ENCODE assay signal across 17 cellular contexts in genomic region chr5:145510769-145511168, GRCh38.
DNase-seq lines count a peak whose midpoint lies in the region; ATAC-seq, FAIRE-seq and TF ChIP-seq lines count a peak whose summit lies in the region.
"Had no signal": no experiment of that assay in that cellular context is flagged by ENCODE, and none has a peak within 500 bp of the region (broad histone marks: within the 10 kb centered on the region; RNA-seq: fewer than 3 reads in every experiment).

No MANE protein-coding gene starts in this region.

- H2BK20ac ChIP-seq in H9 (ENCODE audit: low read depth, low read length, poor library complexity, severe bottlenecking), result no peak overlapping the region

- no peak overlapping the region for H3K27ac Mint-ChIP-seq in naive thymus-derived CD4-positive, alpha-beta T cell
- H3K27ac Mint-ChIP-seq in H9, result no peak overlapping the region
- H3K27ac Mint-ChIP-seq: CD4-positive, CD25-positive, alpha-beta regulatory T cell; GM23338 had no signal

- H3K4me3 ChIP-seq in AG10803 (ENCODE audit: low read length) (no peak overlapping the region), GM23248 (no peak overlapping the region), keratinocyte (ENCODE audit: control insufficient read depth in 2 of 3, extremely low read depth in 1 of 3, insufficient read depth in 2 of 3, low read depth in 1 of 3, low read length in 3 of 3) (no peak overlapping the region)
- no peak overlapping the region for H3K4me3 ChIP-seq in naive thymus-derived CD4-positive, alpha-beta T cell (ENCODE audit: low read length)
- H3K4me3 ChIP-seq: BLaER1 treated with 17β-estradiol and CSF1 and Interleukin-3, amounts not matched to agents 10 nM and 100 nM; GM12878; GM23338; K562 had no signal

- H3K9me1 ChIP-seq in keratinocyte (ENCODE audit: control insufficient read depth, extremely low read depth, insufficient read depth, low read length), result no peaks in the 10 kb centered on the region

- peaks cover 0 to 7% (median 0%) of the 10 kb centered on the region in 5 donors for H3K36me3 Mint-ChIP-seq in naive thymus-derived CD4-positive, alpha-beta T cell
- H3K36me3 Mint-ChIP-seq in H9 (ENCODE audit: insufficient read depth in 1 of 3, low read depth in 3 of 3), result no peaks in the 10 kb centered on the region; a peak in 1 of 7 replicates
- H3K36me3 Mint-ChIP-seq: CD4-positive, CD25-positive, alpha-beta regulatory T cell had no signal

- ATAC-seq in SK-N-SH treated with all-trans-retinoic acid at 6 μM for 48 hours, result peak; percentile 82
- ATAC-seq in naive thymus-derived CD4-positive, alpha-beta T cell, result no peak
- ATAC-seq: GM12878, GM23338, K562 had no signal

- H4K8ac ChIP-seq in H9 (replicated peaks; ENCODE audit: insufficient read length, low read depth, low read length), result no peak overlapping the region

- peaks cover 19% of the 10 kb centered on the region for H3K4me1 ChIP-seq in GM23248 (ENCODE audit: insufficient read depth)
- no peaks in the 10 kb centered on the region for H3K4me1 ChIP-seq in keratinocyte (ENCODE audit: control insufficient read depth, extremely low read depth, insufficient read depth, low read length)
- H3K4me1 ChIP-seq in naive thymus-derived CD4-positive, alpha-beta T cell (ENCODE audit: control insufficient read depth in 2 of 2, insufficient read depth in 2 of 2, low read length in 2 of 2), result no peaks in the 10 kb centered on the region
- no peaks in the 10 kb centered on the region for H3K4me1 ChIP-seq in H9 (ENCODE audit: insufficient read depth, low read length)

- H3K4me2 ChIP-seq in GM23248 (ENCODE audit: unreplicated experiment), result no peak overlapping the region
- H3K4me2 ChIP-seq in keratinocyte (ENCODE audit: control insufficient read depth, extremely low read depth, insufficient read depth, low read depth, low read length), result no peak overlapping the region
- no peak overlapping the region for H3K4me2 ChIP-seq in H9 (ENCODE audit: insufficient read depth, insufficient read length, low read length)
- H3K4me2 ChIP-seq: GM23338 had no signal

- H3K9me3 ChIP-seq in GM23248 (ENCODE audit: low read depth) (no peaks in the 10 kb centered on the region), keratinocyte (ENCODE audit: control insufficient read depth, low read depth, low read length) (no peaks in the 10 kb centered on the region), H9 (ENCODE audit: control insufficient read depth, low read depth, low read length) (no peaks in the 10 kb centered on the region)
- no peaks in the 10 kb centered on the region for H3K9me3 ChIP-seq in naive thymus-derived CD4-positive, alpha-beta T cell (ENCODE audit: control insufficient read depth in 2 of 3, low read length in 3 of 3)
- H3K9me3 ChIP-seq: BLaER1 treated with 17β-estradiol and CSF1 and Interleukin-3, amounts not matched to agents 10 nM and 100 nM had no signal

- H3K27me3 ChIP-seq in GM23248 (replicated peaks; ENCODE audit: insufficient read depth) (no peaks in the 10 kb centered on the region), keratinocyte (ENCODE audit: control insufficient read depth, extremely low read depth, insufficient read depth, low read length) (no peaks in the 10 kb centered on the region), H9 (ENCODE audit: insufficient read depth, low read length) (no peaks in the 10 kb centered on the region)
- H3K27me3 ChIP-seq in naive thymus-derived CD4-positive, alpha-beta T cell (ENCODE audit: control insufficient read depth in 2 of 2, insufficient read depth in 2 of 2, low read length in 2 of 2), result no peaks in the 10 kb centered on the region
- H3K27me3 ChIP-seq: BLaER1 treated with 17β-estradiol and CSF1 and Interleukin-3, amounts not matched to agents 10 nM and 100 nM had no signal

- no peak overlapping the region for H4K5ac ChIP-seq in H9 (ENCODE audit: insufficient read length, low read depth, low read length)

- H2AFZ ChIP-seq in GM23248 (peak overlapping the region; percentile 16; the same call in 1 of the 2 replicates), keratinocyte (ENCODE audit: control insufficient read depth, low read length) (no peak overlapping the region), H9 (ENCODE audit: low read length) (no peak overlapping the region)
- H2AFZ ChIP-seq: GM23338 had no signal

- H4K20me1 ChIP-seq in GM23248 (ENCODE audit: insufficient read depth), result no peaks in the 10 kb centered on the region
- H4K20me1 ChIP-seq in keratinocyte (ENCODE audit: control insufficient read depth, extremely low read depth, insufficient read depth, low read length), result no peaks in the 10 kb centered on the region
- no peaks in the 10 kb centered on the region for H4K20me1 ChIP-seq in H9 (ENCODE audit: control insufficient read depth, insufficient read depth, insufficient read length)
- H4K20me1 ChIP-seq: BLaER1 treated with 17β-estradiol and CSF1 and Interleukin-3, amounts not matched to agents 10 nM and 100 nM had no signal

- POLR2A ChIA-PET in naive thymus-derived CD4-positive, alpha-beta T cell (lab: Charles Lee), result no interaction called here

- dilution Hi-C loops in keratinocyte (cut with MboI; ENCODE audit: extremely low pct_ligation_motif_present, low sequenced_read_pairs), result no loop called here

- no peaks in the 10 kb centered on the region for H3K79me1 ChIP-seq in H9 (ENCODE audit: insufficient read depth, low read depth, low read length, poor library complexity, severe bottlenecking)

- no peak overlapping the region for H2BK120ac ChIP-seq in H9 (ENCODE audit: low read depth, low read length, poor library complexity, severe bottlenecking)

- no peaks in the 10 kb centered on the region for H3K79me2 ChIP-seq in GM23248 (ENCODE audit: insufficient read depth)
- H3K79me2 ChIP-seq in keratinocyte (ENCODE audit: control insufficient read depth, insufficient read depth, low read length), result no peaks in the 10 kb centered on the region
- no peaks in the 10 kb centered on the region for H3K79me2 ChIP-seq in H9 (ENCODE audit: insufficient read depth, low read length)

- H2BK15ac ChIP-seq in H9 (ENCODE audit: low read depth, low read length), result no peak overlapping the region

- H3K23me2 ChIP-seq in H9 (ENCODE audit: insufficient read length, low read depth, low read length, poor library complexity, severe bottlenecking), result no peaks in the 10 kb centered on the region

- DNase-seq in AG10803 (ENCODE audit: low read depth) (peak; percentile 40), GM23248 (no peak), keratinocyte (ENCODE audit: low read depth, low spot score) (no peak), NCI-H146 treated with DMSO at 0.1 percent for 48 hours (lab: John Stamatoyannopoulos, UW; ENCODE audit: unreplicated experiment) (no peak), H9 (no peak)
- DNase-seq in naive thymus-derived CD4-positive, alpha-beta T cell, result no peak
- DNase-seq in stimulated activated CD4-positive, alpha-beta T cell treated with anti-CD3 and anti-CD28 coated beads, Interleukin-15, amount 100 ng/mL, for 24 hours, result no peak
- DNase-seq: 8988T; CD4-positive, CD25-positive, alpha-beta regulatory T cell; H7 had no signal

- in situ Hi-C loops in GM23248 (cut with MboI), result no loop called here

- no peak overlapping the region for H3K4ac ChIP-seq in H9 (ENCODE audit: low read depth, low read length)

- H2BK12ac ChIP-seq in H9 (ENCODE audit: insufficient read length, low read depth, low read length), result no peak overlapping the region

- peaks cover 15% of the 10 kb centered on the region for H3F3A ChIP-seq in GM23248 (ENCODE audit: insufficient read depth)

- H4K91ac ChIP-seq in H9 (ENCODE audit: insufficient read length, low read depth, low read length), result no peak overlapping the region

- intact Hi-C loops in naive thymus-derived CD4-positive, alpha-beta T cell (cut with micrococcal nuclease), result no loop called here

- no peak overlapping the region for H3K4me3 Mint-ChIP-seq in naive thymus-derived CD4-positive, alpha-beta T cell
- H3K4me3 Mint-ChIP-seq in H9, result no peak overlapping the region
- H3K4me3 Mint-ChIP-seq: CD4-positive, CD25-positive, alpha-beta regulatory T cell; GM23338 had no signal

- H3K36me3 ChIP-seq in GM23248 (ENCODE audit: low read depth), result no peaks in the 10 kb centered on the region
- no peaks in the 10 kb centered on the region for H3K36me3 ChIP-seq in keratinocyte (ENCODE audit: control insufficient read depth in 2 of 2, extremely low read depth in 1 of 2, insufficient read depth in 2 of 2, low read length in 2 of 2)
- H3K36me3 ChIP-seq in naive thymus-derived CD4-positive, alpha-beta T cell (ENCODE audit: control insufficient read depth in 2 of 3, insufficient read depth in 3 of 3, low read length in 3 of 3), result no peaks in the 10 kb centered on the region
- H3K36me3 ChIP-seq: BLaER1 treated with 17β-estradiol and CSF1 and Interleukin-3, amounts not matched to agents 10 nM and 100 nM had no signal

- CTCF ChIA-PET in naive thymus-derived CD4-positive, alpha-beta T cell (lab: Charles Lee), result interaction anchor here (0.7 kb wide), 1 partner anchor 11 kb away, joined by 3 read pairs; no protein-coding TSS in a partner anchor

- no peak overlapping the region for H2AK5ac ChIP-seq in H9 (ENCODE audit: insufficient read length, low read length)

- no peak overlapping the region for H3K18ac ChIP-seq in H9 (ENCODE audit: insufficient read length, low read depth, low read length)

- no peak for TF ChIP-seq CTCF in AG10803 (conservative IDR thresholded peaks at IDR 0.05; ENCODE audit: low read length)
- no peak for TF ChIP-seq CTCF in keratinocyte (optimal IDR thresholded peaks at IDR 0.05 in 1 of 3, IDR thresholded peaks at IDR 0.05 in 1 of 3, conservative IDR thresholded peaks at IDR 0.05 in 1 of 3; ENCODE audit: extremely low read depth in 1 of 3, insufficient read depth in 2 of 3, low read length in 3 of 3)
- TF ChIP-seq CTCF in H9 (conservative IDR thresholded peaks at IDR 0.05), result no peak

- H3K27me3 Mint-ChIP-seq in naive thymus-derived CD4-positive, alpha-beta T cell, result peaks cover 0 to 9% (median 0%) of the 10 kb centered on the region in 5 donors
- no peaks in the 10 kb centered on the region for H3K27me3 Mint-ChIP-seq in H9 (ENCODE audit: low read depth)
- H3K27me3 Mint-ChIP-seq: CD4-positive, CD25-positive, alpha-beta regulatory T cell had no signal

- H3K23ac ChIP-seq in H9 (ENCODE audit: insufficient read length, low read depth, low read length), result no peak overlapping the region

- H3K4me1 Mint-ChIP-seq in naive thymus-derived CD4-positive, alpha-beta T cell, result no peaks in the 10 kb centered on the region
- H3K4me1 Mint-ChIP-seq in H9, result no peaks in the 10 kb centered on the region
- H3K4me1 Mint-ChIP-seq: CD4-positive, CD25-positive, alpha-beta regulatory T cell had no signal

- H2BK5ac ChIP-seq in H9 (ENCODE audit: insufficient read length, low read length), result no peak overlapping the region

- no peak overlapping the region for H3K27ac ChIP-seq in GM23248
- no peak overlapping the region for H3K27ac ChIP-seq in keratinocyte (ENCODE audit: control insufficient read depth, insufficient read depth, low read length)
- H3K27ac ChIP-seq in naive thymus-derived CD4-positive, alpha-beta T cell (ENCODE audit: low read depth, low read length), result no peak overlapping the region
- H3K27ac ChIP-seq in H9 (ENCODE audit: insufficient read length, low read depth, low read length), result no peak overlapping the region
- H3K27ac ChIP-seq: BLaER1 treated with 17β-estradiol and CSF1 and Interleukin-3, amounts not matched to agents 10 nM and 100 nM had no signal

- no peak overlapping the region for H3K14ac ChIP-seq in H9 (ENCODE audit: insufficient read depth, low read length)

- H3K9me3 Mint-ChIP-seq in naive thymus-derived CD4-positive, alpha-beta T cell, result peaks cover 0 to 27% (median 5%) of the 10 kb centered on the region in 11 donors
- H3K9me3 Mint-ChIP-seq in H9, result no peaks in the 10 kb centered on the region; a peak in 1 of 5 replicates
- H3K9me3 Mint-ChIP-seq: GM23338 had no signal

- no peak overlapping the region for H3K56ac ChIP-seq in H9 (ENCODE audit: insufficient read length, low read depth, low read length)

- no peak overlapping the region for H3T11ph ChIP-seq in H9 (ENCODE audit: low read length)

- FAIRE-seq in keratinocyte (lab: Jason Lieb, UNC), result peak; percentile 69
- FAIRE-seq: GM12878, GM18507, HTR-8/SVneo, K562 had no signal

- 71 to 72% methylated on average over 2 of the region's 2 CpGs for WGBS in GM23248 (ENCODE audit: low coverage in 1 of 2, low lambda C conversion rate in 2 of 2, missing lambda C conversion rate in 2 of 2), 2 experiments
- WGBS in H9 (ENCODE audit: extremely low coverage, insufficient read length, low lambda C conversion rate), result no CpG with 5 or more reads among the region's 2 CpGs

- H3K9ac ChIP-seq in GM23248 (no peak overlapping the region), keratinocyte (ENCODE audit: control insufficient read depth, extremely low read depth, insufficient read depth, low read length) (no peak overlapping the region), H9 (ENCODE audit: extremely low read depth, insufficient read length, low read length) (no peak overlapping the region)
- H3K9ac ChIP-seq: BLaER1 treated with 17β-estradiol and CSF1 and Interleukin-3, amounts not matched to agents 10 nM and 100 nM had no signal

- no peaks in the 10 kb centered on the region for H3K9me2 ChIP-seq in GM23248 (ENCODE audit: insufficient read depth)
